25 cellular contexts compared by ENCODE assay signal in the genomic region with DNA sequence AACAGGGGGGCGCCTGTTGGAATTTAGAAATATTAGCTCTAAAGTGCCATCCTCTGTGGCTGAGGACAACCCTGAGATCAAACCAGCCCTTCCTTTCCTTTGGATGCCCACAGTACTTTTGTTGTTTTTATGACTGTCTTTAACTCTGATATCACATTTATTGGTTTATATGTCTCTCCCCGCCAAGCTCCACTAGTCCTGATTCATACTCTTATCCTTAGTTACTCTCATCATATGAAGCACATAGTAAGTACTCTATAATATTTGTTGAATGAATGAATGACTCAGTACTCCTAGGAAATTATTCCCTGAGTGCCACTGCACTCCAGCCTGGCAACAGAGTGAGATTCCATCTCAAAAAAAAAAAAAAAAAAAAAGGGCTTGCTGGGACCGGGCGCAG.
"Had no signal": no experiment of that assay in that cellular context is flagged by ENCODE, and none has a peak within 500 bp of the region (broad histone marks: within the 10 kb centered on the region; RNA-seq: fewer than 3 reads in every experiment).

No MANE protein-coding gene starts in this region.

- H3K4me2 ChIP-seq: neural progenitor cell had no signal

- H3K27ac ChIP-seq: coronary artery, esophagus squamous epithelium, neural progenitor cell, psoas muscle, sigmoid colon, stomach, thyroid gland, vagina had no signal

- H3K27me3 ChIP-seq: neural progenitor cell, thyroid gland, vagina had no signal

- H3K9me3 ChIP-seq: esophagus squamous epithelium, mucosa of descending colon, psoas muscle, sigmoid colon, stomach, thyroid gland, vagina had no signal

- H2AFZ ChIP-seq: neural progenitor cell had no signal

- FAIRE-seq: endometrium had no signal

- ATAC-seq: effector memory CD8-positive, alpha-beta T cell; left lobe of liver; mucosa of descending colon; naive thymus-derived CD4-positive, alpha-beta T cell; psoas muscle; right cardiac atrium; stimulated activated effector memory CD8-positive, alpha-beta T cell treated with anti-CD3 and anti-CD28 coated beads, Interleukin-12 subunit alpha, Interleukin-12 subunit beta, amount 100 ng/mL, for 72 hours had no signal

- H3K4me1 ChIP-seq: esophagus squamous epithelium, neural progenitor cell, psoas muscle, stomach, thyroid gland, vagina had no signal

- H3K36me3 ChIP-seq: esophagus squamous epithelium, neural progenitor cell, sigmoid colon, stomach, thyroid gland, vagina had no signal

- H3K4me3 ChIP-seq: coronary artery, esophagus squamous epithelium, lung, mucosa of descending colon, neural progenitor cell, psoas muscle, sigmoid colon, stomach, thyroid gland, vagina had no signal

- H3K9ac ChIP-seq: neural progenitor cell had no signal

- DNase-seq: effector memory CD8-positive, alpha-beta T cell; erythroblast; esophagus squamous epithelium; foreskin melanocyte; hypothalamus; immature natural killer cell; islet precursor cell; mucosa of descending colon; naive thymus-derived CD4-positive, alpha-beta T cell; psoas muscle; right cardiac atrium; sigmoid colon; stimulated activated CD4-positive, alpha-beta T cell treated with anti-CD3 and anti-CD28 coated beads, Interleukin-2, amount 100 ng/mL, for 24 hours; stimulated activated CD4-positive, alpha-beta T cell treated with anti-CD3 and anti-CD28 coated beads, Interleukin-4, amount 100 ng/mL, for 24 hours; stimulated activated naive CD4-positive, alpha-beta T cell treated with Interleukin-2 at 50 U/mL for 16 hours; stomach; thyroid gland; trophoblast cell had no signal
